8 cellular contexts compared by ENCODE assay signal in genomic region chr1:224929335-224930237, GRCh38. TPM values are rescaled to one million over a fixed set of nuclear protein-coding genes. Genes with fewer than 3 reads are reported as not detected.
A peak's percentile ranks its signal among the peaks of the same experiment; 100 is the strongest.
DNase-seq lines count a peak whose midpoint lies in the region; ATAC-seq, FAIRE-seq and TF ChIP-seq lines count a peak whose summit lies in the region.

Gene DNAH14, plus strand, starts transcription at chr1:224929675. Its CDS starts 23,028 bp downstream, at chr1:224952703.

- 2 to 4% methylated on average over 44 to 64 of the region's 75 CpGs for WGBS in GM23248 (ENCODE audit: low coverage in 1 of 2, low lambda C conversion rate in 2 of 2, missing lambda C conversion rate in 2 of 2), 2 experiments
- 2 to 6% methylated on average over 24 to 28 of the region's 75 CpGs for WGBS in esophagus squamous epithelium, 2 donors

- no peaks in the 10 kb centered on the region for H3K27me3 ChIP-seq in GM23248 (replicated peaks; ENCODE audit: insufficient read depth)
- peaks cover 0 to 6% (median 0%) of the 10 kb centered on the region in 4 donors for H3K27me3 ChIP-seq in esophagus squamous epithelium

- intact Hi-C loops in esophagus squamous epithelium (cut with DNase I) = no loop called here

- in situ Hi-C loops in GM23248 (cut with MboI) = no loop called here

- H3K4me1 ChIP-seq in GM23248 (ENCODE audit: insufficient read depth) (no peaks in the 10 kb centered on the region), esophagus squamous epithelium (peaks cover 0 to 18% (median 0%) of the 10 kb centered on the region in 3 donors)

- peak within 1 kb of the TSS; percentile 66 for H3K4me3 ChIP-seq in GM23248
- peak within 1 kb of the TSS; percentile 47 to 66 (median 56) for H3K4me3 ChIP-seq in esophagus squamous epithelium

- FAIRE-seq in urothelium cell line (lab: Jason Lieb, UNC) = peak; percentile 83

- H3K9me2 ChIP-seq in GM23248 (ENCODE audit: insufficient read depth) = no peaks in the 10 kb centered on the region

- TF ChIP-seq CTCF in VCaP (conservative IDR thresholded peaks at IDR 0.05) = no peak
- no peak for TF ChIP-seq CTCF in esophagus squamous epithelium (IDR thresholded peaks at IDR 0.05)

- H3K79me2 ChIP-seq in GM23248 (ENCODE audit: insufficient read depth) = peaks cover 10% of the 10 kb centered on the region; the same call in 1 of the 2 replicates

- H3F3A ChIP-seq in GM23248 (ENCODE audit: insufficient read depth) = 0 out of 2 replicates have a peak, but pooled peaks cover 8% of the 10 kb centered on the region

- ATAC-seq in GM19452 (IDR thresholded peaks at IDR 0.05; ENCODE audit: unreplicated experiment) = no peak

- peaks cover 17% of the 10 kb centered on the region for H3K9me3 ChIP-seq in GM23248 (ENCODE audit: low read depth)
- peaks cover 0 to 22% (median 19%) of the 10 kb centered on the region in 3 donors for H3K9me3 ChIP-seq in esophagus squamous epithelium

- H3K9ac ChIP-seq in GM23248 = peak within 1 kb of the TSS; percentile 72

- H3K4me2 ChIP-seq in GM23248 (ENCODE audit: unreplicated experiment) = peak within 1 kb of the TSS; percentile 77

- no peaks in the 10 kb centered on the region for H3K36me3 ChIP-seq in GM23248 (ENCODE audit: low read depth)
- no peaks in the 10 kb centered on the region for H3K36me3 ChIP-seq in esophagus squamous epithelium

- H3K27ac ChIP-seq in GM23248 = peak within 1 kb of the TSS; percentile 24
- H3K27ac ChIP-seq in VCaP = peak within 1 kb of the TSS; percentile 85
- H3K27ac ChIP-seq in esophagus squamous epithelium = peak within 1 kb of the TSS; percentile 7 to 56 (median 48)

- peak in 1 of 4 donors; percentile 35 for TF ChIP-seq POLR2A in esophagus squamous epithelium (IDR thresholded peaks at IDR 0.05)

- H2AFZ ChIP-seq in GM23248 = peak within 1 kb of the TSS; percentile 87

- no peaks in the 10 kb centered on the region for H4K20me1 ChIP-seq in GM23248 (ENCODE audit: insufficient read depth)

- DNase-seq in DMS153 (lab: John Stamatoyannopoulos, UW) = peak; percentile 82
- DNase-seq in GM23248 = peak; percentile 88
- peak; percentile 60 for DNase-seq in NCI-H2081 treated with DMSO at 0.1 percent for 48 hours (lab: John Stamatoyannopoulos, UW)
- no peak for DNase-seq in esophagus squamous epithelium (lab: John Stamatoyannopoulos, UW)
- peak; percentile 69 for DNase-seq in myocyte (ENCODE audit: low read depth)
- DNase-seq in urothelium cell line (ENCODE audit: low spot score) = peak; percentile 85

RNA-seq across cellular contexts. Expression of gene DNAH14, which starts in this region (rescaled TPM):
- total RNA-seq in GM23248 (2014; rRNA removed; shearing (Covaris generic)) = 12.6 and 20.8 TPM in 2 replicates
- polyA plus RNA-seq in GM23248 (2016; fragmentation: Nextera tagmentation; extraction: Ambion mirVana) = 9.8 and 9.9 TPM in 2 replicates
- total RNA-seq in esophagus squamous epithelium (10 to 100 TPM in 1 of 4 donors, 1 to 10 TPM in 3; 2.0 to 11.4 (median 7.3) TPM), myocyte (10.1 and 25.2 TPM in 2 replicates)
- 2.5 TPM for polyA plus RNA-seq in myocyte (2012)

Comparison
In these comparisons a context has a peak if more than half of its experiments do, and no peak if none do; other contexts are left out.
1. H3K27ac ChIP-seq: peak in every context shown above with its lines; median percentile 85 in VCaP; 48 in esophagus squamous epithelium; 24 in GM23248.